8 cellular contexts compared by ENCODE assay signal in the genomic region with DNA sequence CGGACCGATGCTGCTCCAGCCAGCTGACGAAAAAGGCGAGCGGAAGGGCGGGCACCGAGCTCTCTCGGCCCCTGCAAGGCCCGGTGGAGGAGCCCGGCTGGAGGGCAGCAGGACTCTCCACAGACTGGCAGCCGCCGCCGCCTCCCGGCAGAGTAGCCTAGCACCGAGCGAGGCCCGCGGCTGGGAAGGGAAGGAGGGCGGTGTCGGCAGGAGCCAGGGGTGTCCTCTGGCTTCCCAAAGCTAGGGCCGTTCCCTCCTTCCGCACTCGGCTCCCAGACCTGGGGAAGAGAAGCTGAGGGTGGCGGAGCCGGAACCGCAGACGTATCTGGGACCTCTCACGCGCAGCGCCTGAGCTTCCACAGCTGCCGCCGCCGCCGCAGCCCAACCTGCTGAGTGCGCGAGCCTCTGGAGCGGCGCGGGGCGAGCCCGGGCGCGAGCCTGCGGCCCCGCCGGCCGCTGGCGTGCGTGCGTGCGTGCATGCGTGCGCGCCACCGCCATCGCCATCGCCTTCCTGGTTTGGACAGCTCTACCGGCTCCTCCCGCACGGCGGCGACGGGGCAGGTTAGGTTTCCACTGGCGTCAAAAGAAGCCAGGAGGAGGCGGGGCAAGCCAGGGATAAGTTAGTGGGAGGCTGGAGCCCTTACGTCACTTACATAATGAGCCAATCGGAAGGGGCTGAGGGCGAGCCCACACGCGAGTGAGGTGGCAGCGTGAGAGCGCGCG. TPM values are rescaled to one million over a fixed set of nuclear protein-coding genes. Genes with fewer than 3 reads are reported as not detected.
DNase-seq lines count a peak whose midpoint lies in the region; ATAC-seq and TF ChIP-seq lines count a peak whose summit lies in the region.

TSS of gene RAB6A (minus strand) at position 395 of the 723 bp plus-strand sequence. CDS start 439 bp downstream, outside the sequence.

- peak; percentile 41 for TF ChIP-seq CTCF in epithelial cell of esophagus (IDR thresholded peaks at IDR 0.05; ENCODE audit: insufficient read depth, low read depth, low read length, missing control alignments)
- TF ChIP-seq CTCF in mucosa of descending colon (IDR thresholded peaks at IDR 0.05), result peak; percentile 29

- no peak for TF ChIP-seq EP300 in Ishikawa (IDR thresholded peaks at IDR 0.05; ENCODE audit: borderline replicate concordance)

- no peaks in the 10 kb centered on the region for H3K9me3 ChIP-seq in mucosa of descending colon

- H3K4me1 ChIP-seq in mucosa of descending colon (ENCODE audit: low read depth), result peaks cover 9% of the 10 kb centered on the region

- peak; percentile 10; the same call in 1 of the 2 replicates for TF ChIP-seq RAD21 in Ishikawa (IDR thresholded peaks at IDR 0.05; ENCODE audit: low read depth)

- peaks cover 5% of the 10 kb centered on the region for H3K36me3 ChIP-seq in mucosa of descending colon (ENCODE audit: low read depth)

- intact Hi-C loops in mucosa of descending colon (cut with DNase I, micrococcal nuclease), result no loop called here

- peak; percentile 90 for ATAC-seq in GM21576 (IDR thresholded peaks at IDR 0.05; ENCODE audit: unreplicated experiment)
- peak; percentile 95 for ATAC-seq in mucosa of descending colon

- DNase-seq in DMS53 (lab: John Stamatoyannopoulos, UW) (peak; percentile 100), OCI-M2 (lab: John Stamatoyannopoulos, UW; ENCODE audit: unreplicated experiment) (peak; percentile 91), activated T-cell treated with anti-CD3 and anti-CD28 coated beads for 4 hours (peak; percentile 98), epithelial cell of esophagus (ENCODE audit: low read depth) (peak; percentile 100), mucosa of descending colon (peak; percentile 100)
- peak; percentile 99 for DNase-seq in stimulated activated CD8-positive, alpha-beta memory T cell treated with anti-CD3 and anti-CD28 coated beads, Interleukin-4, amount 100 ng/mL, for 24 hours (ENCODE audit: low read depth)

- H3K4me3 ChIP-seq in epithelial cell of esophagus (ENCODE audit: low read length) (peak within 1 kb of the TSS; percentile 83), mucosa of descending colon (peak within 1 kb of the TSS; percentile 99)

TF ChIP-seq in Ishikawa, 13 proteins besides CTCF, POLR2A, EP300 and RAD21:
- TF ChIP-seq, protein P1, sequence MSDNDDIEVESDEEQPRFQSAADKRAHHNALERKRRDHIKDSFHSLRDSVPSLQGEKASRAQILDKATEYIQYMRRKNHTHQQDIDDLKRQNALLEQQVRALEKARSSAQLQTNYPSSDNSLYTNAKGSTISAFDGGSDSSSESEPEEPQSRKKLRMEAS (IDR thresholded peaks at IDR 0.05), result peak; percentile 71; the same call in 1 of the 2 replicates
- TF ChIP-seq TAF1 (IDR thresholded peaks at IDR 0.05; ENCODE audit: low read depth) (peak; percentile 50), FOXM1 (IDR thresholded peaks at IDR 0.05; ENCODE audit: borderline replicate concordance, low read depth) (no peak), CREB1 (IDR thresholded peaks at IDR 0.05; ENCODE audit: low read depth) (peak; percentile 86), EGR1 (IDR thresholded peaks at IDR 0.05) (no peak)
- TF ChIP-seq, protein P2, sequence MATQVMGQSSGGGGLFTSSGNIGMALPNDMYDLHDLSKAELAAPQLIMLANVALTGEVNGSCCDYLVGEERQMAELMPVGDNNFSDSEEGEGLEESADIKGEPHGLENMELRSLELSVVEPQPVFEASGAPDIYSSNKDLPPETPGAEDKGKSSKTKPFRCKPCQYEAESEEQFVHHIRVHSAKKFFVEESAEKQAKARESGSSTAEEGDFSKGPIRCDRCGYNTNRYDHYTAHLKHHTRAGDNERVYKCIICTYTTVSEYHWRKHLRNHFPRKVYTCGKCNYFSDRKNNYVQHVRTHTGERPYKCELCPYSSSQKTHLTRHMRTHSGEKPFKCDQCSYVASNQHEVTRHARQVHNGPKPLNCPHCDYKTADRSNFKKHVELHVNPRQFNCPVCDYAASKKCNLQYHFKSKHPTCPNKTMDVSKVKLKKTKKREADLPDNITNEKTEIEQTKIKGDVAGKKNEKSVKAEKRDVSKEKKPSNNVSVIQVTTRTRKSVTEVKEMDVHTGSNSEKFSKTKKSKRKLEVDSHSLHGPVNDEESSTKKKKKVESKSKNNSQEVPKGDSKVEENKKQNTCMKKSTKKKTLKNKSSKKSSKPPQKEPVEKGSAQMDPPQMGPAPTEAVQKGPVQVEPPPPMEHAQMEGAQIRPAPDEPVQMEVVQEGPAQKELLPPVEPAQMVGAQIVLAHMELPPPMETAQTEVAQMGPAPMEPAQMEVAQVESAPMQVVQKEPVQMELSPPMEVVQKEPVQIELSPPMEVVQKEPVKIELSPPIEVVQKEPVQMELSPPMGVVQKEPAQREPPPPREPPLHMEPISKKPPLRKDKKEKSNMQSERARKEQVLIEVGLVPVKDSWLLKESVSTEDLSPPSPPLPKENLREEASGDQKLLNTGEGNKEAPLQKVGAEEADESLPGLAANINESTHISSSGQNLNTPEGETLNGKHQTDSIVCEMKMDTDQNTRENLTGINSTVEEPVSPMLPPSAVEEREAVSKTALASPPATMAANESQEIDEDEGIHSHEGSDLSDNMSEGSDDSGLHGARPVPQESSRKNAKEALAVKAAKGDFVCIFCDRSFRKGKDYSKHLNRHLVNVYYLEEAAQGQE (IDR thresholded peaks at IDR 0.05; ENCODE audit: low read depth), result peak; percentile 35; the same call in 1 of the 2 replicates

RNA-seq across cellular contexts. Expression of gene RAB6A, which starts in this region (rescaled TPM):
- 100 to 1,000 TPM; 138 to 140 (median 139) TPM for total RNA-seq in mucosa of descending colon

Comparison
In these comparisons a context has a peak if more than half of its experiments do, and no peak if none do; other contexts are left out.
1. Peak in every context shown above with its lines: DNase-seq, ATAC-seq and H3K4me3 ChIP-seq.